13 cellular contexts compared by ENCODE assay signal in genomic region chr19:5128932-5129389, GRCh38.
A peak's percentile ranks its signal among the peaks of the same experiment; 100 is the strongest.
DNase-seq lines count a peak whose midpoint lies in the region; ATAC-seq and TF ChIP-seq lines count a peak whose summit lies in the region.
"Had no signal": no experiment of that assay in that cellular context is flagged by ENCODE, and none has a peak within 500 bp of the region (broad histone marks: within the 10 kb centered on the region; RNA-seq: fewer than 3 reads in every experiment).

No MANE protein-coding gene starts in this region.

- intact Hi-C loops in Right ventricle myocardium inferior (cut with DNase I), result no loop called here
- intact Hi-C loops in cardiac septum (cut with DNase I), result no loop called here
- intact Hi-C loops in vagina (cut with DNase I), result loop anchor here (5.0 kb wide), 1 partner anchor 82 kb away; no protein-coding TSS in a partner anchor

- H3K27me3 Mint-ChIP-seq in endodermal cell (ENCODE audit: insufficient read depth), result no peaks in the 10 kb centered on the region
- H3K27me3 Mint-ChIP-seq: activated CD4-positive, alpha-beta T cell treated with anti-CD3 and anti-CD28 coated beads for 36 hours had no signal

- no peak for DNase-seq in Right ventricle myocardium inferior (ENCODE audit: missing footprints)
- DNase-seq in cardiac septum (ENCODE audit: low spot score), result no peak
- DNase-seq in endodermal cell, result peak; percentile 75
- DNase-seq in vagina (ENCODE audit: extremely low spot score in 2 of 2), result no peak
- DNase-seq in SIG-M5 treated with dmso at 0.1 percent for 504 hours (lab: John Stamatoyannopoulos, UW; ENCODE audit: unreplicated experiment), result no peak
- DNase-seq: activated CD4-positive, alpha-beta T cell treated with anti-CD3 and anti-CD28 coated beads for 36 hours; DMS153; NCI-H526; posterior cingulate gyrus had no signal

- H3K36me3 Mint-ChIP-seq in endodermal cell (ENCODE audit: low read depth), result no peaks in the 10 kb centered on the region

- H3K4me3 Mint-ChIP-seq in endodermal cell, result no peak overlapping the region
- H3K4me3 Mint-ChIP-seq: activated CD4-positive, alpha-beta T cell treated with anti-CD3 and anti-CD28 coated beads for 36 hours had no signal

- ATAC-seq in Right ventricle myocardium inferior (peak; percentile 26), GM18861 (IDR thresholded peaks at IDR 0.05; ENCODE audit: unreplicated experiment) (no peak), GM19452 (IDR thresholded peaks at IDR 0.05; ENCODE audit: unreplicated experiment) (no peak)
- ATAC-seq: activated CD4-positive, alpha-beta T cell treated with anti-CD3 and anti-CD28 coated beads for 36 hours had no signal

- H3K27me3 ChIP-seq in endodermal cell (ENCODE audit: control insufficient read depth, insufficient read depth, low read length, poor library complexity, severe bottlenecking), result no peaks in the 10 kb centered on the region
- H3K27me3 ChIP-seq in vagina, result no peaks in the 10 kb centered on the region

- WGBS in endodermal cell (ENCODE audit: insufficient coverage in 1 of 2, insufficient read length in 1 of 2), 2 experiments, result 70 to 82% methylated on average over 2 to 9 of the region's 9 CpGs
- WGBS in mesodermal cell (ENCODE audit: insufficient coverage in 2 of 2), 2 experiments, result 50 to 59% methylated on average over 3 to 8 of the region's 9 CpGs

- H3K4me3 ChIP-seq in endodermal cell (ENCODE audit: low read length) (no peak overlapping the region), mesodermal cell (ENCODE audit: extremely low read depth, insufficient read depth, low read length, poor library complexity, severe bottlenecking) (no peak overlapping the region), vagina (no peak overlapping the region)

- H3K27ac Mint-ChIP-seq in endodermal cell, result no peak overlapping the region

- H3K9me3 ChIP-seq in endodermal cell (ENCODE audit: control insufficient read depth, low read length) (no peaks in the 10 kb centered on the region), mesodermal cell (ENCODE audit: control insufficient read depth, low read length) (no peaks in the 10 kb centered on the region), vagina (no peaks in the 10 kb centered on the region)
- H3K9me3 ChIP-seq: SK-N-SH had no signal

- H3K36me3 ChIP-seq in endodermal cell (ENCODE audit: control insufficient read depth, insufficient read depth, low read length) (peaks cover 3% of the 10 kb centered on the region), mesodermal cell (ENCODE audit: control insufficient read depth, insufficient read depth, low read length) (peaks cover 13% of the 10 kb centered on the region), vagina (peaks cover 0 to 16% of the 10 kb centered on the region in 2 donors)

- H3K4me1 ChIP-seq in endodermal cell (ENCODE audit: control insufficient read depth, insufficient read depth, low read length) (peaks cover 8% of the 10 kb centered on the region), mesodermal cell (ENCODE audit: control insufficient read depth, insufficient read depth, low read length, poor library complexity, severe bottlenecking) (peaks cover 47% of the 10 kb centered on the region), vagina (peaks cover 27% of the 10 kb centered on the region)

- no peaks in the 10 kb centered on the region for H3K9me3 Mint-ChIP-seq in endodermal cell

- TF ChIP-seq CTCF in endodermal cell (conservative IDR thresholded peaks at IDR 0.05) (no peak), vagina (IDR thresholded peaks at IDR 0.05) (no peak)

- H3K27ac ChIP-seq in endodermal cell (ENCODE audit: low read depth, low read length) (peak overlapping the region; percentile 80), mesodermal cell (ENCODE audit: low read depth, low read length, severe bottlenecking) (peak overlapping the region; percentile 84), vagina (peak overlapping the region; percentile 5)

- no peak overlapping the region for H3K9ac ChIP-seq in endodermal cell (ENCODE audit: extremely low read depth, low read length, poor library complexity, severe bottlenecking)
- H3K9ac ChIP-seq: SK-N-SH had no signal

- TF ChIP-seq POLR2A in vagina (IDR thresholded peaks at IDR 0.05), result no peak

- peaks cover 9% of the 10 kb centered on the region for H3K4me1 Mint-ChIP-seq in endodermal cell

Comparison
In these comparisons a context has a peak if more than half of its experiments do, and no peak if none do; other contexts are left out.
1. H3K27ac ChIP-seq: peak in every context shown above with its lines; median percentile 84 in mesodermal cell; 80 in endodermal cell; 5 in vagina.